Comparison of ENCODE assay signal across 25 cellular contexts in genomic region chr9:94935396-94935795, GRCh38.
"Had no signal": no experiment of that assay in that cellular context is flagged by ENCODE, and none has a peak within 500 bp of the region (broad histone marks: within the 10 kb centered on the region; RNA-seq: fewer than 3 reads in every experiment).

No MANE protein-coding gene starts in this region.

- H3K27ac Mint-ChIP-seq: effector memory CD8-positive, alpha-beta T cell had no signal

- H3K27ac ChIP-seq: lower lobe of right lung, pancreas, right lobe of liver, upper lobe of left lung had no signal

- H3K4me3 Mint-ChIP-seq: effector memory CD8-positive, alpha-beta T cell; natural killer cell had no signal

- DNase-seq: cortex of kidney; effector memory CD8-positive, alpha-beta T cell; erythroblast; esophagus squamous epithelium; foreskin melanocyte; glutamatergic neuron; heart right ventricle; hippocampal formation; left ventricle myocardium superior; lower lobe of right lung; occipital lobe; pancreas; right lobe of liver; small intestine; stimulated activated CD4-positive, alpha-beta T cell treated with anti-CD3 and anti-CD28 coated beads, Interleukin-15, amount 100 ng/mL, for 24 hours; stimulated activated CD4-positive, alpha-beta T cell treated with anti-CD3 and anti-CD28 coated beads, Interleukin-2, amount 100 ng/mL, for 48 hours; stimulated activated CD8-positive, alpha-beta memory T cell treated with anti-CD3 and anti-CD28 coated beads, Interleukin-4, amount 100 ng/mL, for 48 hours; stimulated activated naive CD4-positive, alpha-beta T cell treated with Interleukin-2 at 50 U/mL for 16 hours; stomach; tibial artery; upper lobe of left lung had no signal

- H3K4me3 ChIP-seq: esophagus squamous epithelium, heart right ventricle, lower lobe of right lung, pancreas, right lobe of liver, stomach, tibial artery, upper lobe of left lung had no signal

- H3K9me3 ChIP-seq: esophagus squamous epithelium, heart right ventricle, lower lobe of right lung, pancreas, right lobe of liver, stomach, tibial artery, upper lobe of left lung had no signal

- H3K27me3 Mint-ChIP-seq: effector memory CD8-positive, alpha-beta T cell had no signal

- ATAC-seq: effector memory CD8-positive, alpha-beta T cell; pancreas had no signal

- H3K27me3 ChIP-seq: esophagus squamous epithelium, heart right ventricle, pancreas, right lobe of liver, stomach, tibial artery, upper lobe of left lung had no signal

- H3K9me3 Mint-ChIP-seq: effector memory CD8-positive, alpha-beta T cell; natural killer cell had no signal

- FAIRE-seq: endometrium, keratinocyte, pancreas, small intestine, urothelium cell line had no signal

- H3K36me3 Mint-ChIP-seq: natural killer cell had no signal

- H3K36me3 ChIP-seq: esophagus squamous epithelium, heart right ventricle, lower lobe of right lung, pancreas, right lobe of liver, stomach, tibial artery, upper lobe of left lung had no signal
